ENCODE assay signal across 22 cellular contexts in the genomic region with DNA sequence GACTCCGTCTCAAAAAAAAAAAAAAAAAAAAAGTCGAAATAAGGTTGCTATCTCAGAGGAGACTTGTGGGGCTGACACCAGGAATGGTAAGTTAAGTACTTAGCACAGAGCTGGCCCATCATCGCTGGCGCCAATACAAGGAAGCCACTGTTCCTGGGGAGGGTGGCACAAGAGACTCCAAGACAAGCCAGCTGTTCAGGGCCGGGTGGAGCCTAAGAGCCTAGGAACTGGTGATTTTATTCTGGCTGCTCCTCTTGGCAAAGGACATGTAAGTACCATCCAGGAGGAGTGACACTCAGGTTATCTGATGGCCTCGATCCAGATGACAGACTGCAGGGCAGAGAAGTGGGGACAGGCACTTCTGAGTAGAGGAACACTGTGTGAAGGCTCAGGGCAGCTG. TPM values are rescaled to one million over a fixed set of nuclear protein-coding genes. Genes with fewer than 3 reads are reported as not detected.
DNase-seq lines count a peak whose midpoint lies in the region; ATAC-seq and TF ChIP-seq lines count a peak whose summit lies in the region.
"Had no signal": no experiment of that assay in that cellular context is flagged by ENCODE, and none has a peak within 500 bp of the region (broad histone marks: within the 10 kb centered on the region; RNA-seq: fewer than 3 reads in every experiment).

No MANE protein-coding gene starts in this region.

- DNase-seq in natural killer cell, result no peak
- DNase-seq in natural killer cell treated with Interleukin-12 subunit alpha and Interleukin-12 subunit beta and Interleukin-15 and Interleukin-18, amount 100 ng/mL, for 72 hours (ENCODE audit: low spot score), result no peak
- DNase-seq in naive thymus-derived CD8-positive, alpha-beta T cell, result no peak
- no peak for DNase-seq in foreskin keratinocyte
- no peak for DNase-seq in left colon
- DNase-seq: activated T-cell treated with anti-CD3 and anti-CD28 coated beads, Interleukin-2, amount 50 U/mL, for 1 hour; COR-L47; foreskin fibroblast; kidney; mesendoderm; NCI-H1048; NCI-H2081 treated with DMSO at 0.1 percent for 48 hours; NCI-H524; stimulated activated CD4-positive, alpha-beta T cell treated with anti-CD3 and anti-CD28 coated beads, Interleukin-4, amount 100 ng/mL, for 24 hours; SW 1271 had no signal

- no peak overlapping the region for H3K27ac ChIP-seq in foreskin keratinocyte
- H3K27ac ChIP-seq: epithelial cell of prostate, KMS-11, suprapubic skin had no signal

- POLR2A ChIA-PET in naive thymus-derived CD8-positive, alpha-beta T cell (lab: Charles Lee), result no interaction called here

- no peaks in the 10 kb centered on the region for H3K27me3 Mint-ChIP-seq in natural killer cell (ENCODE audit: low read depth in 2 of 2)
- H3K27me3 Mint-ChIP-seq in natural killer cell treated with Interleukin-12 subunit alpha and Interleukin-12 subunit beta and Interleukin-15 and Interleukin-18, amount 100 ng/mL, for 72 hours, result no peaks in the 10 kb centered on the region
- no peaks in the 10 kb centered on the region for H3K27me3 Mint-ChIP-seq in activated T-helper 17 cell treated with anti-CD3 and anti-CD28 coated beads, Interleukin-2, amount 50 U/mL, for 72 hours
- H3K27me3 Mint-ChIP-seq in naive thymus-derived CD8-positive, alpha-beta T cell, result no peaks in the 10 kb centered on the region

- ATAC-seq in natural killer cell, result no peak
- ATAC-seq in natural killer cell treated with Interleukin-12 subunit alpha and Interleukin-12 subunit beta and Interleukin-15 and Interleukin-18, amount 100 ng/mL, for 72 hours, result no peak
- ATAC-seq in activated T-helper 17 cell treated with anti-CD3 and anti-CD28 coated beads, Interleukin-2, amount 50 U/mL, for 72 hours (replicated peaks), result no peak
- ATAC-seq in naive thymus-derived CD8-positive, alpha-beta T cell, result no peak
- ATAC-seq in foreskin keratinocyte, result no peak
- no peak for ATAC-seq in HG02623 (IDR thresholded peaks at IDR 0.05; ENCODE audit: unreplicated experiment)
- ATAC-seq in HG03175 (IDR thresholded peaks at IDR 0.05; ENCODE audit: unreplicated experiment), result no peak
- no peak for ATAC-seq in left colon

- intact Hi-C loops in natural killer cell (cut with micrococcal nuclease), result no loop called here
- intact Hi-C loops in left colon (cut with DNase I, micrococcal nuclease), result no loop called here

- peaks cover 25 to 37% of the 10 kb centered on the region in 2 donors for H3K4me1 Mint-ChIP-seq in natural killer cell
- peaks cover 31% of the 10 kb centered on the region in 2 donors for H3K4me1 Mint-ChIP-seq in natural killer cell treated with Interleukin-12 subunit alpha and Interleukin-12 subunit beta and Interleukin-15 and Interleukin-18, amount 100 ng/mL, for 72 hours (ENCODE audit: low read depth in 2 of 2)
- peaks cover 30% of the 10 kb centered on the region for H3K4me1 Mint-ChIP-seq in activated T-helper 17 cell treated with anti-CD3 and anti-CD28 coated beads, Interleukin-2, amount 50 U/mL, for 72 hours
- peaks cover 24 to 44% (median 42%) of the 10 kb centered on the region in 4 donors for H3K4me1 Mint-ChIP-seq in naive thymus-derived CD8-positive, alpha-beta T cell

- no peaks in the 10 kb centered on the region for H3K36me3 Mint-ChIP-seq in natural killer cell
- H3K36me3 Mint-ChIP-seq in natural killer cell treated with Interleukin-12 subunit alpha and Interleukin-12 subunit beta and Interleukin-15 and Interleukin-18, amount 100 ng/mL, for 72 hours, result no peaks in the 10 kb centered on the region
- peaks cover 49% of the 10 kb centered on the region for H3K36me3 Mint-ChIP-seq in activated T-helper 17 cell treated with anti-CD3 and anti-CD28 coated beads, Interleukin-2, amount 50 U/mL, for 72 hours (ENCODE audit: low read depth)
- H3K36me3 Mint-ChIP-seq in naive thymus-derived CD8-positive, alpha-beta T cell, result peaks cover 0 to 30% (median 0%) of the 10 kb centered on the region in 3 donors

- H3K4me1 ChIP-seq in foreskin keratinocyte, result peaks cover 2% of the 10 kb centered on the region

- H3K4me3 Mint-ChIP-seq in natural killer cell, result peak overlapping the region; percentile 55
- no peak overlapping the region for H3K4me3 Mint-ChIP-seq in natural killer cell treated with Interleukin-12 subunit alpha and Interleukin-12 subunit beta and Interleukin-15 and Interleukin-18, amount 100 ng/mL, for 72 hours
- no peak overlapping the region for H3K4me3 Mint-ChIP-seq in activated T-helper 17 cell treated with anti-CD3 and anti-CD28 coated beads, Interleukin-2, amount 50 U/mL, for 72 hours
- peak overlapping the region in 4 of 10 donors; percentile 52 to 72 (median 68) for H3K4me3 Mint-ChIP-seq in naive thymus-derived CD8-positive, alpha-beta T cell

- no peaks in the 10 kb centered on the region for H3K27me3 ChIP-seq in foreskin keratinocyte
- H3K27me3 ChIP-seq: suprapubic skin had no signal

- TF ChIP-seq CTCF in natural killer cell (IDR thresholded peaks at IDR 0.05) (no peak), foreskin keratinocyte (conservative IDR thresholded peaks at IDR 0.05) (no peak)

- peak overlapping the region in 1 of 2 donors; percentile 4 for H3K27ac Mint-ChIP-seq in natural killer cell
- peak overlapping the region in 1 of 2 donors; percentile 55 for H3K27ac Mint-ChIP-seq in natural killer cell treated with Interleukin-12 subunit alpha and Interleukin-12 subunit beta and Interleukin-15 and Interleukin-18, amount 100 ng/mL, for 72 hours
- H3K27ac Mint-ChIP-seq in activated T-helper 17 cell treated with anti-CD3 and anti-CD28 coated beads, Interleukin-2, amount 50 U/mL, for 72 hours, result peak overlapping the region; percentile 46
- peak overlapping the region in 6 of 10 donors; percentile 4 to 73 (median 48) for H3K27ac Mint-ChIP-seq in naive thymus-derived CD8-positive, alpha-beta T cell

- H3K9me3 Mint-ChIP-seq in natural killer cell, result no peaks in the 10 kb centered on the region
- H3K9me3 Mint-ChIP-seq in natural killer cell treated with Interleukin-12 subunit alpha and Interleukin-12 subunit beta and Interleukin-15 and Interleukin-18, amount 100 ng/mL, for 72 hours, result no peaks in the 10 kb centered on the region
- H3K9me3 Mint-ChIP-seq in activated T-helper 17 cell treated with anti-CD3 and anti-CD28 coated beads, Interleukin-2, amount 50 U/mL, for 72 hours, result no peaks in the 10 kb centered on the region
- H3K9me3 Mint-ChIP-seq in naive thymus-derived CD8-positive, alpha-beta T cell, result no peaks in the 10 kb centered on the region

RNA-seq across cellular contexts. Expression of gene ELOF1, which starts 3.8 kb away (rescaled TPM):
- total RNA-seq in natural killer cell, result 10 to 100 TPM; 46.4 to 54.2 (median 50.0) TPM
- 10 to 100 TPM; 58.3 to 95.1 TPM for total RNA-seq in natural killer cell treated with Interleukin-12 subunit alpha and Interleukin-12 subunit beta and Interleukin-15 and Interleukin-18, amount 100 ng/mL, for 72 hours
- 10 to 100 TPM; 48.0 to 66.5 TPM for total RNA-seq in activated T-helper 17 cell treated with anti-CD3 and anti-CD28 coated beads, Interleukin-2, amount 50 U/mL, for 72 hours
- total RNA-seq in naive thymus-derived CD8-positive, alpha-beta T cell, result 10 to 100 TPM; 41.0 to 42.8 TPM
- polyA plus RNA-seq in naive thymus-derived CD8-positive, alpha-beta T cell, result 10 to 100 TPM; 71.4 to 91.0 (median 90.6) TPM
- 79.1 and 83.8 TPM in 2 replicates for total RNA-seq in foreskin keratinocyte
- 115 and 118 TPM in 2 replicates for polyA plus RNA-seq in foreskin keratinocyte
- 10 to 100 TPM; 34.6 to 39.0 TPM for total RNA-seq in left colon

RNA-seq across cellular contexts. Expression of gene CNN1, which starts 16.6 kb away (rescaled TPM):
- not detected for total RNA-seq in natural killer cell
- total RNA-seq in natural killer cell treated with Interleukin-12 subunit alpha and Interleukin-12 subunit beta and Interleukin-15 and Interleukin-18, amount 100 ng/mL, for 72 hours, result not detected
- not detected for total RNA-seq in activated T-helper 17 cell treated with anti-CD3 and anti-CD28 coated beads, Interleukin-2, amount 50 U/mL, for 72 hours
- total RNA-seq in naive thymus-derived CD8-positive, alpha-beta T cell, result not detected
- not detected for polyA plus RNA-seq in naive thymus-derived CD8-positive, alpha-beta T cell
- not detected in 2 replicates for total RNA-seq in foreskin keratinocyte
- polyA plus RNA-seq in foreskin keratinocyte, result 0.03 TPM in 1 of 2 replicates, not detected in the other
- 100 to 1,000 TPM in 1 of 2 donors, 1 to 10 TPM in 1; 6.9 to 254 TPM for total RNA-seq in left colon
- total RNA-seq: dermis microvascular lymphatic vessel endothelial cell had no signal

RNA-seq across cellular contexts. Expression of gene ACP5, which starts 22.2 kb away (rescaled TPM):
- 10 to 100 TPM; 14.9 to 20.3 (median 18.8) TPM for total RNA-seq in natural killer cell
- 1 to 10 TPM; 3.0 to 3.5 TPM for total RNA-seq in natural killer cell treated with Interleukin-12 subunit alpha and Interleukin-12 subunit beta and Interleukin-15 and Interleukin-18, amount 100 ng/mL, for 72 hours
- 10 to 100 TPM; 19.9 to 26.3 TPM for total RNA-seq in activated T-helper 17 cell treated with anti-CD3 and anti-CD28 coated beads, Interleukin-2, amount 50 U/mL, for 72 hours
- 10 to 100 TPM; 13.8 to 14.8 TPM for total RNA-seq in naive thymus-derived CD8-positive, alpha-beta T cell
- polyA plus RNA-seq in naive thymus-derived CD8-positive, alpha-beta T cell, result 10 to 100 TPM in 2 of 3 donors, 1 to 10 TPM in 1; 8.4 to 14.2 (median 12.0) TPM
- 13.2 and 14.5 TPM in 2 replicates for total RNA-seq in foreskin keratinocyte
- polyA plus RNA-seq in foreskin keratinocyte, result 15.0 and 17.4 TPM in 2 replicates
- total RNA-seq in left colon, result 10 to 100 TPM; 22.6 to 26.8 TPM

RNA-seq across cellular contexts. Expression of gene ECSIT, which starts 26.3 kb away (rescaled TPM):
- total RNA-seq in natural killer cell, result 10 to 100 TPM; 23.6 to 24.5 (median 24.1) TPM
- 10 to 100 TPM; 27.0 to 37.3 TPM for total RNA-seq in natural killer cell treated with Interleukin-12 subunit alpha and Interleukin-12 subunit beta and Interleukin-15 and Interleukin-18, amount 100 ng/mL, for 72 hours
- total RNA-seq in activated T-helper 17 cell treated with anti-CD3 and anti-CD28 coated beads, Interleukin-2, amount 50 U/mL, for 72 hours, result 10 to 100 TPM; 44.2 to 53.3 TPM
- total RNA-seq in naive thymus-derived CD8-positive, alpha-beta T cell, result 10 to 100 TPM; 47.1 to 50.8 TPM
- polyA plus RNA-seq in naive thymus-derived CD8-positive, alpha-beta T cell, result 10 to 100 TPM; 34.3 to 40.1 (median 35.4) TPM
- 28.6 and 29.9 TPM in 2 replicates for total RNA-seq in foreskin keratinocyte
- polyA plus RNA-seq in foreskin keratinocyte, result 37.0 and 40.6 TPM in 2 replicates
- total RNA-seq in left colon, result 10 to 100 TPM; 52.8 to 64.5 TPM

RNA-seq across cellular contexts. Expression of gene ZNF627, which starts 42.0 kb away (rescaled TPM):
- total RNA-seq in natural killer cell (1 to 10 TPM; 4.7 to 7.5 (median 4.9) TPM), foreskin keratinocyte (8.0 and 9.3 TPM in 2 replicates), left colon (1 to 10 TPM; 8.5 to 9.2 TPM)
- 1 to 10 TPM; 5.1 to 6.8 TPM for total RNA-seq in natural killer cell treated with Interleukin-12 subunit alpha and Interleukin-12 subunit beta and Interleukin-15 and Interleukin-18, amount 100 ng/mL, for 72 hours
- 1 to 10 TPM; 4.6 to 5.9 TPM for total RNA-seq in activated T-helper 17 cell treated with anti-CD3 and anti-CD28 coated beads, Interleukin-2, amount 50 U/mL, for 72 hours
- 10 to 100 TPM; 17.3 to 17.5 TPM for total RNA-seq in naive thymus-derived CD8-positive, alpha-beta T cell
- 10 to 100 TPM in 1 of 3 donors, 1 to 10 TPM in 2; 7.7 to 11.9 (median 7.9) TPM for polyA plus RNA-seq in naive thymus-derived CD8-positive, alpha-beta T cell
- 3.2 and 3.5 TPM in 2 replicates for polyA plus RNA-seq in foreskin keratinocyte
